16 cellular contexts compared by ENCODE assay signal in genomic region chr3:16058511-16058910, GRCh38.
DNase-seq lines count a peak whose midpoint lies in the region; ATAC-seq and TF ChIP-seq lines count a peak whose summit lies in the region.
"Had no signal": no experiment of that assay in that cellular context is flagged by ENCODE, and none has a peak within 500 bp of the region (broad histone marks: within the 10 kb centered on the region; RNA-seq: fewer than 3 reads in every experiment).

No MANE protein-coding gene starts in this region.

- H3K27me3 ChIP-seq in PC-9 (ENCODE audit: insufficient read depth, low read depth) (no peaks in the 10 kb centered on the region), muscle layer of duodenum (ENCODE audit: low read depth, low read length) (no peaks in the 10 kb centered on the region), tibial nerve (no peaks in the 10 kb centered on the region), neuronal stem cell (ENCODE audit: control insufficient read depth in 3 of 3, insufficient read depth in 3 of 3, low read depth in 1 of 3, low read length in 3 of 3) (no peaks in the 10 kb centered on the region)

- no peak overlapping the region for H3K18ac ChIP-seq in neuronal stem cell (ENCODE audit: low read length)

- H2BK120ac ChIP-seq in neuronal stem cell (ENCODE audit: low read depth, low read length), result no peak overlapping the region

- H3K9me3 ChIP-seq in PC-9 (ENCODE audit: insufficient read depth, low read depth) (0 out of 2 replicates have a peak, but pooled peaks cover 5% of the 10 kb centered on the region), muscle layer of duodenum (ENCODE audit: control insufficient read depth in 1 of 2, low read length in 2 of 2) (no peaks in the 10 kb centered on the region), tibial nerve (no peaks in the 10 kb centered on the region), T-helper 17 cell (ENCODE audit: control insufficient read depth, low read length, poor library complexity, severe bottlenecking) (no peaks in the 10 kb centered on the region), neuronal stem cell (replicated peaks in 1 of 2; ENCODE audit: control insufficient read depth in 2 of 2, insufficient read depth in 1 of 2, low read depth in 1 of 2, low read length in 2 of 2) (no peaks in the 10 kb centered on the region)

- H4K20me1 ChIP-seq in PC-9 (ENCODE audit: insufficient read depth), result no peaks in the 10 kb centered on the region

- no peak overlapping the region for H2BK5ac ChIP-seq in neuronal stem cell (ENCODE audit: low read length)

- H3K4me3 ChIP-seq in PC-9, result no peak overlapping the region
- no peak overlapping the region for H3K4me3 ChIP-seq in coronary artery
- no peak overlapping the region for H3K4me3 ChIP-seq in muscle layer of duodenum (ENCODE audit: low read depth in 1 of 2, low read length in 2 of 2)
- H3K4me3 ChIP-seq in tibial nerve, result no peak overlapping the region
- H3K4me3 ChIP-seq in neuronal stem cell (ENCODE audit: low read length in 2 of 2), result no peak overlapping the region

- intact Hi-C loops in PC-9 (cut with micrococcal nuclease; ENCODE audit: unreplicated experiment), result no loop called here

- H3K4me2 ChIP-seq in PC-9, result peak overlapping the region; percentile 63; the same call in 1 of the 2 replicates
- H3K4me2 ChIP-seq in neuronal stem cell (ENCODE audit: insufficient read depth, low read length, poor library complexity, severe bottlenecking), result no peak overlapping the region

- POLR2A ChIA-PET in PC-9 (lab: Charles Lee; ENCODE audit: unreplicated experiment) (no interaction called here), HEK293T (lab: Yijun Ruan, JAX) (no interaction called here)

- H2AFZ ChIP-seq in PC-9 (no peak overlapping the region), neuronal stem cell (ENCODE audit: low read length) (no peak overlapping the region)

- H3K79me1 ChIP-seq in neuronal stem cell (ENCODE audit: low read depth, low read length), result no peaks in the 10 kb centered on the region

- H3K27ac ChIP-seq in PC-9, result peak overlapping the region; percentile 77
- H3K27ac ChIP-seq in coronary artery, result peak overlapping the region; percentile 45 to 93
- peak overlapping the region; percentile 67 for H3K27ac ChIP-seq in muscle layer of duodenum (ENCODE audit: low read length)
- peak overlapping the region; percentile 84 to 97 (median 94) for H3K27ac ChIP-seq in tibial nerve
- no peak overlapping the region for H3K27ac ChIP-seq in neuronal stem cell (replicated peaks; ENCODE audit: low read length)

- no peak overlapping the region for H4K91ac ChIP-seq in neuronal stem cell (ENCODE audit: low read depth, low read length, poor library complexity)

- no peak overlapping the region for H3K23ac ChIP-seq in neuronal stem cell (ENCODE audit: low read depth, low read length, poor library complexity)

- no peak for TF ChIP-seq POLR2A in tibial nerve (IDR thresholded peaks at IDR 0.05)

- H3K27me3 Mint-ChIP-seq in T-helper 17 cell, result peaks cover 42% of the 10 kb centered on the region

- H4K8ac ChIP-seq in neuronal stem cell (ENCODE audit: low read depth, low read length), result no peak overlapping the region

- no peak overlapping the region for H2BK12ac ChIP-seq in neuronal stem cell (ENCODE audit: low read length)

- no peak overlapping the region for H2AK5ac ChIP-seq in neuronal stem cell (ENCODE audit: low read depth, low read length)

- H3K27ac Mint-ChIP-seq in T-helper 17 cell, result no peak overlapping the region
- H3K27ac Mint-ChIP-seq: activated naive CD8-positive, alpha-beta T cell; CD4-positive, alpha-beta T cell had no signal

- no peak for TF ChIP-seq EP300 in tibial nerve (IDR thresholded peaks at IDR 0.05)

- ATAC-seq in T-helper 17 cell, result no peak

- H3K4me1 ChIP-seq in PC-9 (replicated peaks; ENCODE audit: insufficient read depth) (peaks cover 44% of the 10 kb centered on the region), muscle layer of duodenum (ENCODE audit: control insufficient read depth in 1 of 2, insufficient read depth in 2 of 2, low read length in 2 of 2) (peaks cover 0 to 10% of the 10 kb centered on the region in 2 donors), tibial nerve (peaks cover 5 to 89% (median 53%) of the 10 kb centered on the region in 4 donors), neuronal stem cell (ENCODE audit: control insufficient read depth in 2 of 2, insufficient read depth in 1 of 2, low read depth in 1 of 2, low read length in 2 of 2) (peaks cover 0 to 6% of the 10 kb centered on the region in 2 donors)

- H2BK15ac ChIP-seq in neuronal stem cell (ENCODE audit: low read length), result no peak overlapping the region

- DNase-seq in PC-9 (peak in 1 of 2 experiments; percentile 49), coronary artery (ENCODE audit: low spot score) (no peak), tibial nerve (ENCODE audit: low spot score in 2 of 2) (no peak), HEK293T (ENCODE audit: extremely low spot score) (no peak), T-helper 17 cell (no peak), neuronal stem cell (ENCODE audit: low spot score) (no peak), CD1c-positive myeloid dendritic cell (ENCODE audit: extremely low spot score) (no peak)
- DNase-seq: activated CD4-positive, alpha-beta T cell treated with anti-CD3 and anti-CD28 coated beads for 4 hours; activated T-cell treated with anti-CD3 and anti-CD28 coated beads, Interleukin-2, amount 50 U/mL, for 1 hour; CD4-positive, alpha-beta T cell; cerebellar nuclear complex; NCI-H2081; NCI-H748 treated with DMSO at 0.1 percent for 48 hours; T-helper 2 cell had no signal

- no peak for TF ChIP-seq CTCF in PC-9 (conservative IDR thresholded peaks at IDR 0.05)
- TF ChIP-seq CTCF in coronary artery (IDR thresholded peaks at IDR 0.05), result no peak
- no peak for TF ChIP-seq CTCF in tibial nerve (IDR thresholded peaks at IDR 0.05)

- no peaks in the 10 kb centered on the region for H3K36me3 ChIP-seq in PC-9 (ENCODE audit: low read depth)
- H3K36me3 ChIP-seq in muscle layer of duodenum (ENCODE audit: control insufficient read depth in 1 of 2, insufficient read depth in 2 of 2, low read length in 2 of 2), result no peaks in the 10 kb centered on the region
- no peaks in the 10 kb centered on the region for H3K36me3 ChIP-seq in tibial nerve
- H3K36me3 ChIP-seq in neuronal stem cell (replicated peaks in 1 of 2; ENCODE audit: control insufficient read depth in 2 of 2, insufficient read depth in 2 of 2, low read length in 2 of 2), result no peaks in the 10 kb centered on the region

- no peak overlapping the region for H3K4me3 Mint-ChIP-seq in T-helper 17 cell
- H3K4me3 Mint-ChIP-seq: activated naive CD8-positive, alpha-beta T cell; CD4-positive, alpha-beta T cell had no signal

- H3K79me2 ChIP-seq in PC-9 (ENCODE audit: low read depth), result no peaks in the 10 kb centered on the region

- H3K9me2 ChIP-seq in PC-9 (ENCODE audit: insufficient read depth), result no peaks in the 10 kb centered on the region

- no peak overlapping the region for H3K14ac ChIP-seq in neuronal stem cell (ENCODE audit: low read length)

- H3K36me3 Mint-ChIP-seq in T-helper 17 cell (ENCODE audit: low read depth), result peaks cover 6% of the 10 kb centered on the region
- H3K36me3 Mint-ChIP-seq: activated naive CD8-positive, alpha-beta T cell had no signal

- CTCF ChIA-PET in PC-9 (lab: Charles Lee) (interaction anchor here (0.6 to 0.9 kb wide), 4 partner anchors 9 to 793 kb away, joined by 3 read pairs; no protein-coding TSS in a partner anchor), HEK293T (lab: Yijun Ruan, JAX) (interaction anchor here (1.3 to 1.5 kb wide), 2 partner anchors 9 to 120 kb away, joined by 4 to 7 read pairs; no protein-coding TSS in a partner anchor)

- no peak overlapping the region for H3K9ac ChIP-seq in neuronal stem cell (ENCODE audit: low read depth, low read length, poor library complexity)

- H3K4ac ChIP-seq in neuronal stem cell (ENCODE audit: low read length), result no peak overlapping the region

- no TSS peak for BruUV-seq in PC-9 (replicated peaks; lab: Mats Ljungman, UMichigan)

- H3K4me1 Mint-ChIP-seq in T-helper 17 cell, result no peaks in the 10 kb centered on the region

- WGBS in tibial nerve, 2 donors, result 86 to 91% methylated on average over 1 of the region's 1 CpG
- WGBS in neuronal stem cell (ENCODE audit: extremely low coverage in 2 of 2, insufficient read length in 2 of 2, insufficient replicate concordance in 1 of 2), 2 donors, result no CpG with 5 or more reads among the region's 1 CpG

- peaks cover 27% of the 10 kb centered on the region for H3F3A ChIP-seq in PC-9 (ENCODE audit: insufficient read depth, low read depth)

TF ChIP-seq in HEK293T, 16 proteins besides CTCF, POLR2A, EP300 and RAD21:
- no peak for TF ChIP-seq CTBP1 (IDR thresholded peaks at IDR 0.05; ENCODE audit: borderline replicate concordance)
- TF ChIP-seq BHLHE40 (IDR thresholded peaks at IDR 0.05; ENCODE audit: borderline replicate concordance), result no peak
- TF ChIP-seq TARDBP (IDR thresholded peaks at IDR 0.05), result no peak
- TF ChIP-seq NFRKB (IDR thresholded peaks at IDR 0.05), result no peak
- TF ChIP-seq FOXM1 (IDR thresholded peaks at IDR 0.05; ENCODE audit: borderline replicate concordance), result no peak
- no peak for TF ChIP-seq ARNT (IDR thresholded peaks at IDR 0.05)
- no peak for TF ChIP-seq PKNOX1 (IDR thresholded peaks at IDR 0.05)
- TF ChIP-seq HDGF (IDR thresholded peaks at IDR 0.05; ENCODE audit: borderline replicate concordance), result no peak
- TF ChIP-seq LEF1 (IDR thresholded peaks at IDR 0.05; ENCODE audit: borderline replicate concordance), result no peak
- TF ChIP-seq L3MBTL2 (conservative IDR thresholded peaks at IDR 0.05), result no peak
- no peak for TF ChIP-seq FOXA1 (IDR thresholded peaks at IDR 0.05)
- no peak for TF ChIP-seq ZNF384 (IDR thresholded peaks at IDR 0.05)
- no peak for TF ChIP-seq SUZ12 (IDR thresholded peaks at IDR 0.05)
- no peak for TF ChIP-seq FOXK2 (IDR thresholded peaks at IDR 0.05)
- TF ChIP-seq ELF4 (IDR thresholded peaks at IDR 0.05), result no peak
- no peak for TF ChIP-seq SP1 (IDR thresholded peaks at IDR 0.05)
